Comparison of ENCODE assay signal across 30 cellular contexts in genomic region chrX:17040711-17041110, GRCh38.
"Had no signal": no experiment of that assay in that cellular context is flagged by ENCODE, and none has a peak within 500 bp of the region (broad histone marks: within the 10 kb centered on the region; RNA-seq: fewer than 3 reads in every experiment).

No MANE protein-coding gene starts in this region.

- H3K4me2 ChIP-seq: hepatocyte had no signal

- H3K36me3 ChIP-seq: colonic mucosa, gastroesophageal sphincter, heart left ventricle, stomach, thyroid gland, vagina had no signal

- H3K9me3 ChIP-seq: colonic mucosa, gastroesophageal sphincter, heart left ventricle, mucosa of descending colon, psoas muscle, stomach, thyroid gland, vagina had no signal

- H2AFZ ChIP-seq: hepatocyte had no signal

- H3K9me3 Mint-ChIP-seq: dendritic cell treated with granulocyte-macrophage colony-stimulating factor and Interleukin-4, amounts not matched to agents 40 ng/mL and 50 ng/mL, for 4 days; mesothelial cell of epicardium; naive thymus-derived CD4-positive, alpha-beta T cell; nephron progenitor cell; stimulated activated effector memory CD8-positive, alpha-beta T cell treated with anti-CD3 and anti-CD28 coated beads, Interleukin-12 subunit alpha, Interleukin-12 subunit beta, amount 100 ng/mL, for 72 hours had no signal

- H3K4me1 Mint-ChIP-seq: endodermal cell had no signal

- FAIRE-seq: kidney, small intestine had no signal

- H3K79me2 ChIP-seq: hepatocyte had no signal

- H3K27me3 Mint-ChIP-seq: dendritic cell treated with granulocyte-macrophage colony-stimulating factor and Interleukin-4, amounts not matched to agents 40 ng/mL and 50 ng/mL, for 4 days; naive thymus-derived CD4-positive, alpha-beta T cell had no signal

- H3K27me3 ChIP-seq: colonic mucosa, gastroesophageal sphincter, hepatocyte, stomach, thyroid gland, vagina had no signal

- H3K4me3 ChIP-seq: colonic mucosa, gastroesophageal sphincter, heart left ventricle, hepatocyte, lung, mucosa of descending colon, psoas muscle, stomach, thyroid gland, vagina had no signal

- H3K27ac Mint-ChIP-seq: dendritic cell treated with granulocyte-macrophage colony-stimulating factor and Interleukin-4, amounts not matched to agents 40 ng/mL and 50 ng/mL, for 4 days; endodermal cell; mesothelial cell of epicardium; naive thymus-derived CD4-positive, alpha-beta T cell; nephron progenitor cell; stimulated activated effector memory CD8-positive, alpha-beta T cell treated with anti-CD3 and anti-CD28 coated beads, Interleukin-12 subunit alpha, Interleukin-12 subunit beta, amount 100 ng/mL, for 72 hours had no signal

- DNase-seq: colonic mucosa; effector CD8-positive, alpha-beta T cell; endodermal cell; foreskin fibroblast; heart left ventricle; kidney; mesenchymal stem cell; mucosa of descending colon; naive thymus-derived CD4-positive, alpha-beta T cell; nephron progenitor cell; nucleus accumbens; posterior cingulate gyrus; psoas muscle; right cardiac atrium; small intestine; stimulated activated CD4-positive, alpha-beta T cell treated with anti-CD3 and anti-CD28 coated beads, Interleukin-15, amount 100 ng/mL, for 24 hours; stimulated activated CD4-positive, alpha-beta T cell treated with anti-CD3 and anti-CD28 coated beads, Interleukin-4, amount 100 ng/mL, for 24 hours; stimulated activated naive CD4-positive, alpha-beta T cell treated with Interleukin-2 at 50 U/mL for 16 hours; stomach; thyroid gland had no signal

- H3K4me1 ChIP-seq: colonic mucosa, psoas muscle, thyroid gland, vagina had no signal

- ATAC-seq: esophagus mucosa; gastroesophageal sphincter; heart left ventricle; left lobe of liver; mucosa of descending colon; naive thymus-derived CD4-positive, alpha-beta T cell; psoas muscle; right cardiac atrium; stimulated activated effector memory CD8-positive, alpha-beta T cell treated with anti-CD3 and anti-CD28 coated beads, Interleukin-12 subunit alpha, Interleukin-12 subunit beta, amount 100 ng/mL, for 72 hours had no signal

- H3K4me3 Mint-ChIP-seq: dendritic cell treated with granulocyte-macrophage colony-stimulating factor and Interleukin-4, amounts not matched to agents 40 ng/mL and 50 ng/mL, for 4 days; endodermal cell; mesothelial cell of epicardium; naive thymus-derived CD4-positive, alpha-beta T cell; nephron progenitor cell; stimulated activated effector memory CD8-positive, alpha-beta T cell treated with anti-CD3 and anti-CD28 coated beads, Interleukin-12 subunit alpha, Interleukin-12 subunit beta, amount 100 ng/mL, for 72 hours had no signal

- H3K27ac ChIP-seq: colonic mucosa, epithelial cell of prostate, gastroesophageal sphincter, heart left ventricle, hepatocyte, psoas muscle, thyroid gland, vagina had no signal

- H3K36me3 Mint-ChIP-seq: mesothelial cell of epicardium; naive thymus-derived CD4-positive, alpha-beta T cell; stimulated activated effector memory CD8-positive, alpha-beta T cell treated with anti-CD3 and anti-CD28 coated beads, Interleukin-12 subunit alpha, Interleukin-12 subunit beta, amount 100 ng/mL, for 72 hours had no signal
